ENCODE assay signal across 33 cellular contexts in genomic region chr9:114258218-114258617, GRCh38.
"Had no signal": no experiment of that assay in that cellular context is flagged by ENCODE, and none has a peak within 500 bp of the region (broad histone marks: within the 10 kb centered on the region; RNA-seq: fewer than 3 reads in every experiment).

No MANE protein-coding gene starts in this region.

- DNase-seq: activated B cell treated with CpG ODN at 0.5 μM for 24 hours; activated CD4-positive, alpha-beta T cell treated with anti-CD3 and anti-CD28 coated beads for 4 hours; activated CD4-positive, alpha-beta T cell treated with anti-CD3 and anti-CD28 coated beads, Interleukin-2, amount 10 ng/mL, durations not matched to agents 7 days and 5 days; activated CD4-positive, alpha-beta T cell treated with anti-CD3 and anti-CD28 coated beads, Interleukin-2, amount 50 U/mL, for 48 hours; activated CD4-positive, CD25-positive, alpha-beta regulatory T cell treated with anti-CD3 and anti-CD28 coated beads, Interleukin-2, amount 50 U/mL, for 72 hours; activated CD8-positive, alpha-beta memory T cell treated with anti-CD3 and anti-CD28 coated beads, Interleukin-2, amount 50 U/mL, for 4 hours; activated CD8-positive, alpha-beta T cell treated with anti-CD3 and anti-CD28 coated beads for 36 hours; activated effector memory CD4-positive, alpha-beta T cell treated with anti-CD3 and anti-CD28 coated beads, Interleukin-2, amount 50 U/mL, for 16 hours; activated gamma-delta T cell treated with Interleukin-2 at 50 U/mL for 16 hours; activated naive CD4-positive, alpha-beta T cell; activated naive CD4-positive, alpha-beta T cell treated with anti-CD3 and anti-CD28 coated beads for 36 hours; activated naive CD4-positive, alpha-beta T cell treated with anti-CD3 and anti-CD28 coated beads, Interleukin-2, amount 50 U/mL, for 16 hours; activated naive CD8-positive, alpha-beta T cell treated with anti-CD3 and anti-CD28 coated beads for 36 hours; activated T-cell treated with anti-CD3 and anti-CD28 coated beads for 4 hours; activated T-cell treated with anti-CD3 and anti-CD28 coated beads, Interleukin-2, amount 50 U/mL, for 1 hour; activated T-cell treated with anti-CD3 and anti-CD28 coated beads, Interleukin-2, amount 50 U/mL, for 4 hours; activated T-cell treated with anti-CD3 and anti-CD28 coated beads, Interleukin-2, amount 50 U/mL, for 72 hours; adrenal gland; amygdala; anterior cingulate cortex; central memory CD4-positive, alpha-beta T cell; SW 1271; T-helper 1 cell; T-helper 2 cell; T-helper 9 cell had no signal

- H3K4me3 ChIP-seq: adrenal gland, ascending aorta, cardiac muscle cell had no signal

- H3K4me1 Mint-ChIP-seq: activated B cell treated with CpG ODN at 0.5 μM for 24 hours; activated CD4-positive, alpha-beta T cell treated with anti-CD3 and anti-CD28 coated beads, Interleukin-2, amount 10 ng/mL, durations not matched to agents 7 days and 5 days; activated naive CD8-positive, alpha-beta T cell treated with anti-CD3 and anti-CD28 coated beads for 36 hours; activated T-helper 17 cell treated with anti-CD3 and anti-CD28 coated beads, Interleukin-2, amount 50 U/mL, for 72 hours had no signal

- H3K9me3 Mint-ChIP-seq: activated B cell treated with CpG ODN at 0.5 μM for 24 hours; activated CD4-positive, alpha-beta T cell treated with anti-CD3 and anti-CD28 coated beads, Interleukin-2, amount 10 ng/mL, durations not matched to agents 7 days and 5 days; activated CD8-positive, alpha-beta T cell treated with anti-CD3 and anti-CD28 coated beads for 36 hours; activated naive CD4-positive, alpha-beta T cell treated with anti-CD3 and anti-CD28 coated beads for 36 hours; activated naive CD4-positive, alpha-beta T cell treated with anti-CD3 and anti-CD28 coated beads, Interleukin-2, amount 50 U/mL, for 72 hours; activated naive CD8-positive, alpha-beta T cell treated with anti-CD3 and anti-CD28 coated beads for 36 hours; activated T-cell treated with anti-CD3 and anti-CD28 coated beads, Interleukin-2, amount 50 U/mL, for 4 hours; activated T-cell treated with anti-CD3 and anti-CD28 coated beads, Interleukin-2, amount 50 U/mL, for 72 hours; activated T-helper 1 cell treated with anti-CD3 and anti-CD28 coated beads, Interleukin-12 subunit alpha, Interleukin-12 subunit beta, Interleukin-2, Interleukin-4 antibody, amounts not matched to agents 30 ng/mL and 10 ng/mL and 1 ng/mL, durations not matched to agents 14 hours and 24 hours and 36 hours; activated T-helper 17 cell treated with anti-CD3 and anti-CD28 coated beads, Interleukin-2, amount 50 U/mL, for 72 hours; brain; T-helper 1 cell treated with Interleukin-12 subunit alpha and Interleukin-12 subunit beta and Interleukin-4 antibody, amounts not matched to agents 30 μg/mL and 1 μg/mL, for 36 hours; T-helper 2 cell treated with Interferon-gamma antibody and Interleukin-4, amounts not matched to agents 5 μg/mL and 100 μg/mL, for 36 hours had no signal

- H3K9me3 ChIP-seq: adrenal gland, ascending aorta had no signal

- H3K36me3 ChIP-seq: adrenal gland, ascending aorta, cardiac muscle cell had no signal

- H3K36me3 Mint-ChIP-seq: activated naive CD4-positive, alpha-beta T cell treated with anti-CD3 and anti-CD28 coated beads, Interleukin-2, amount 50 U/mL, for 72 hours; activated naive CD8-positive, alpha-beta T cell treated with anti-CD3 and anti-CD28 coated beads for 36 hours; brain had no signal

- H3K4me3 Mint-ChIP-seq: activated B cell treated with CpG ODN at 0.5 μM for 24 hours; activated CD4-positive, alpha-beta T cell treated with anti-CD3 and anti-CD28 coated beads, Interleukin-2, amount 10 ng/mL, durations not matched to agents 7 days and 5 days; activated CD8-positive, alpha-beta T cell treated with anti-CD3 and anti-CD28 coated beads for 36 hours; activated naive CD4-positive, alpha-beta T cell treated with anti-CD3 and anti-CD28 coated beads for 36 hours; activated naive CD8-positive, alpha-beta T cell treated with anti-CD3 and anti-CD28 coated beads for 36 hours; activated T-cell treated with anti-CD3 and anti-CD28 coated beads, Interleukin-2, amount 50 U/mL, for 4 hours; activated T-cell treated with anti-CD3 and anti-CD28 coated beads, Interleukin-2, amount 50 U/mL, for 72 hours; activated T-helper 1 cell treated with anti-CD3 and anti-CD28 coated beads, Interleukin-12 subunit alpha, Interleukin-12 subunit beta, Interleukin-2, Interleukin-4 antibody, amounts not matched to agents 30 ng/mL and 10 ng/mL and 1 ng/mL, durations not matched to agents 14 hours and 24 hours and 36 hours; activated T-helper 17 cell treated with anti-CD3 and anti-CD28 coated beads, Interleukin-2, amount 50 U/mL, for 72 hours; brain; T-helper 1 cell treated with Interleukin-12 subunit alpha and Interleukin-12 subunit beta and Interleukin-4 antibody, amounts not matched to agents 30 μg/mL and 1 μg/mL, for 36 hours; T-helper 2 cell treated with Interferon-gamma antibody and Interleukin-4, amounts not matched to agents 5 μg/mL and 100 μg/mL, for 36 hours had no signal

- H3K27ac Mint-ChIP-seq: activated B cell treated with CpG ODN at 0.5 μM for 24 hours; activated CD8-positive, alpha-beta T cell treated with anti-CD3 and anti-CD28 coated beads for 36 hours; activated naive CD4-positive, alpha-beta T cell treated with anti-CD3 and anti-CD28 coated beads for 36 hours; activated naive CD8-positive, alpha-beta T cell treated with anti-CD3 and anti-CD28 coated beads for 36 hours; activated T-cell treated with anti-CD3 and anti-CD28 coated beads, Interleukin-2, amount 50 U/mL, for 72 hours; activated T-helper 17 cell treated with anti-CD3 and anti-CD28 coated beads, Interleukin-2, amount 50 U/mL, for 72 hours; T-helper 1 cell treated with Interleukin-12 subunit alpha and Interleukin-12 subunit beta and Interleukin-4 antibody, amounts not matched to agents 30 μg/mL and 1 μg/mL, for 36 hours; T-helper 2 cell treated with Interferon-gamma antibody and Interleukin-4, amounts not matched to agents 5 μg/mL and 100 μg/mL, for 36 hours had no signal

- ATAC-seq: activated CD8-positive, alpha-beta T cell treated with anti-CD3 and anti-CD28 coated beads for 36 hours; activated naive CD4-positive, alpha-beta T cell treated with anti-CD3 and anti-CD28 coated beads, Interleukin-2, amount 50 U/mL, for 72 hours; activated T-cell treated with anti-CD3 and anti-CD28 coated beads, Interleukin-2, amount 50 U/mL, for 4 hours; activated T-cell treated with anti-CD3 and anti-CD28 coated beads, Interleukin-2, amount 50 U/mL, for 72 hours; activated T-helper 17 cell treated with anti-CD3 and anti-CD28 coated beads, Interleukin-2, amount 50 U/mL, for 72 hours had no signal

- H3K27me3 ChIP-seq: adrenal gland, ascending aorta, cardiac muscle cell had no signal

- H3K27me3 Mint-ChIP-seq: activated CD4-positive, alpha-beta T cell treated with anti-CD3 and anti-CD28 coated beads, Interleukin-2, amount 10 ng/mL, durations not matched to agents 7 days and 5 days; activated CD8-positive, alpha-beta T cell treated with anti-CD3 and anti-CD28 coated beads for 36 hours; activated naive CD8-positive, alpha-beta T cell treated with anti-CD3 and anti-CD28 coated beads for 36 hours; activated T-helper 17 cell treated with anti-CD3 and anti-CD28 coated beads, Interleukin-2, amount 50 U/mL, for 72 hours had no signal

- H3K4me1 ChIP-seq: adrenal gland, ascending aorta had no signal

- H3K27ac ChIP-seq: adrenal gland, ascending aorta, cardiac muscle cell had no signal
